Comparison of ENCODE assay signal across 1 cellular context in the genomic region with DNA sequence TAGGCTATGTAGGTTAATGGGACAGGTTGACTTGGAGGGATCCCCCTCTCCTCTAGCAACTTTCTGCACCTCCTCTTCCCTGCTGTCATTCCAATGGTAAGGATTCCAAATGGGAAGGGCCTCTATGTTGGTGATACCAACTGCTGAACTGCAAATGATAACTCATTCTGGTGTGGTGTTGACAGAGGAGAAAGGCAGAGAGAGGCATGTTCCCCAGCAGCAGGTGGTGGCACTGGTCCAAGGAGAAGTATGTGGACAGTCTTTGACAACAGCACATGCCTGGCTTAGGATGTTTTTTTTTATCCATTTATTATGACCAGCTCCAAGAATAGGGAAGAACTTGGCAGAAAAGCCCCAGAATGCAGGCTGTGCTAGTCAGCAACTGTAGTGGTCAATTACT.
TF ChIP-seq lines count a peak whose summit lies in the region.

No MANE protein-coding gene starts in this region.

TF ChIP-seq in GM23338, 12 proteins besides CTCF, POLR2A, EP300 and RAD21 (continued from another document):
- TF ChIP-seq, protein P1, sequence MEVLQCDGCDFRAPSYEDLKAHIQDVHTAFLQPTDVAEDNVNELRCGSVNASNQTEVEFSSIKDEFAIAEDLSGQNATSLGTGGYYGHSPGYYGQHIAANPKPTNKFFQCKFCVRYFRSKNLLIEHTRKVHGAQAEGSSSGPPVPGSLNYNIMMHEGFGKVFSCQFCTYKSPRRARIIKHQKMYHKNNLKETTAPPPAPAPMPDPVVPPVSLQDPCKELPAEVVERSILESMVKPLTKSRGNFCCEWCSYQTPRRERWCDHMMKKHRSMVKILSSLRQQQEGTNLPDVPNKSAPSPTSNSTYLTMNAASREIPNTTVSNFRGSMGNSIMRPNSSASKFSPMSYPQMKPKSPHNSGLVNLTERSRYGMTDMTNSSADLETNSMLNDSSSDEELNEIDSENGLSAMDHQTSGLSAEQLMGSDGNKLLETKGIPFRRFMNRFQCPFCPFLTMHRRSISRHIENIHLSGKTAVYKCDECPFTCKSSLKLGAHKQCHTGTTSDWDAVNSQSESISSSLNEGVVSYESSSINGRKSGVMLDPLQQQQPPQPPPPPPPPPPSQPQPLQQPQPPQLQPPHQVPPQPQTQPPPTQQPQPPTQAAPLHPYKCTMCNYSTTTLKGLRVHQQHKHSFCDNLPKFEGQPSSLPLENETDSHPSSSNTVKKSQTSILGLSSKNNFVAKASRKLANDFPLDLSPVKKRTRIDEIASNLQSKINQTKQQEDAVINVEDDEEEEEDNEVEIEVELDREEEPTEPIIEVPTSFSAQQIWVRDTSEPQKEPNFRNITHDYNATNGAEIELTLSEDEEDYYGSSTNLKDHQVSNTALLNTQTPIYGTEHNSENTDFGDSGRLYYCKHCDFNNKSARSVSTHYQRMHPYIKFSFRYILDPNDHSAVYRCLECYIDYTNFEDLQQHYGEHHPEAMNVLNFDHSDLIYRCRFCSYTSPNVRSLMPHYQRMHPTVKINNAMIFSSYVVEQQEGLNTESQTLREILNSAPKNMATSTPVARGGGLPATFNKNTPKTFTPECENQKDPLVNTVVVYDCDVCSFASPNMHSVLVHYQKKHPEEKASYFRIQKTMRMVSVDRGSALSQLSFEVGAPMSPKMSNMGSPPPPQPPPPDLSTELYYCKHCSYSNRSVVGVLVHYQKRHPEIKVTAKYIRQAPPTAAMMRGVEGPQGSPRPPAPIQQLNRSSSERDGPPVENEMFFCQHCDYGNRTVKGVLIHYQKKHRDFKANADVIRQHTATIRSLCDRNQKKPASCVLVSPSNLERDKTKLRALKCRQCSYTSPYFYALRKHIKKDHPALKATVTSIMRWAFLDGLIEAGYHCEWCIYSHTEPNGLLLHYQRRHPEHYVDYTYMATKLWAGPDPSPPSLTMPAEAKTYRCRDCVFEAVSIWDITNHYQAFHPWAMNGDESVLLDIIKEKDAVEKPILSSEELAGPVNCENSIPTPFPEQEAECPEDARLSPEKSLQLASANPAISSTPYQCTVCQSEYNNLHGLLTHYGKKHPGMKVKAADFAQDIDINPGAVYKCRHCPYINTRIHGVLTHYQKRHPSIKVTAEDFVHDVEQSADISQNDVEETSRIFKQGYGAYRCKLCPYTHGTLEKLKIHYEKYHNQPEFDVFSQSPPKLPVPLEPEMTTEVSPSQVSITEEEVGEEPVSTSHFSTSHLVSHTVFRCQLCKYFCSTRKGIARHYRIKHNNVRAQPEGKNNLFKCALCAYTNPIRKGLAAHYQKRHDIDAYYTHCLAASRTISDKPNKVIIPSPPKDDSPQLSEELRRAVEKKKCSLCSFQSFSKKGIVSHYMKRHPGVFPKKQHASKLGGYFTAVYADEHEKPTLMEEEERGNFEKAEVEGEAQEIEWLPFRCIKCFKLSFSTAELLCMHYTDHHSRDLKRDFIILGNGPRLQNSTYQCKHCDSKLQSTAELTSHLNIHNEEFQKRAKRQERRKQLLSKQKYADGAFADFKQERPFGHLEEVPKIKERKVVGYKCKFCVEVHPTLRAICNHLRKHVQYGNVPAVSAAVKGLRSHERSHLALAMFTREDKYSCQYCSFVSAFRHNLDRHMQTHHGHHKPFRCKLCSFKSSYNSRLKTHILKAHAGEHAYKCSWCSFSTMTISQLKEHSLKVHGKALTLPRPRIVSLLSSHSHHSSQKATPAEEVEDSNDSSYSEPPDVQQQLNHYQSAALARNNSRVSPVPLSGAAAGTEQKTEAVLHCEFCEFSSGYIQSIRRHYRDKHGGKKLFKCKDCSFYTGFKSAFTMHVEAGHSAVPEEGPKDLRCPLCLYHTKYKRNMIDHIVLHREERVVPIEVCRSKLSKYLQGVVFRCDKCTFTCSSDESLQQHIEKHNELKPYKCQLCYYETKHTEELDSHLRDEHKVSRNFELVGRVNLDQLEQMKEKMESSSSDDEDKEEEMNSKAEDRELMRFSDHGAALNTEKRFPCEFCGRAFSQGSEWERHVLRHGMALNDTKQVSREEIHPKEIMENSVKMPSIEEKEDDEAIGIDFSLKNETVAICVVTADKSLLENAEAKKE (CRISPR knock-in tag; IDR thresholded peaks at IDR 0.05), result no peak
- TF ChIP-seq ZNF331 (CRISPR knock-in tag; IDR thresholded peaks at IDR 0.05; ENCODE audit: low read depth) (no peak), STAT1 (IDR thresholded peaks at IDR 0.05; ENCODE audit: unreplicated experiment) (no peak), EZH2 (IDR thresholded peaks at IDR 0.05; ENCODE audit: low read depth, unreplicated experiment) (no peak)
- TF ChIP-seq, protein P2, sequence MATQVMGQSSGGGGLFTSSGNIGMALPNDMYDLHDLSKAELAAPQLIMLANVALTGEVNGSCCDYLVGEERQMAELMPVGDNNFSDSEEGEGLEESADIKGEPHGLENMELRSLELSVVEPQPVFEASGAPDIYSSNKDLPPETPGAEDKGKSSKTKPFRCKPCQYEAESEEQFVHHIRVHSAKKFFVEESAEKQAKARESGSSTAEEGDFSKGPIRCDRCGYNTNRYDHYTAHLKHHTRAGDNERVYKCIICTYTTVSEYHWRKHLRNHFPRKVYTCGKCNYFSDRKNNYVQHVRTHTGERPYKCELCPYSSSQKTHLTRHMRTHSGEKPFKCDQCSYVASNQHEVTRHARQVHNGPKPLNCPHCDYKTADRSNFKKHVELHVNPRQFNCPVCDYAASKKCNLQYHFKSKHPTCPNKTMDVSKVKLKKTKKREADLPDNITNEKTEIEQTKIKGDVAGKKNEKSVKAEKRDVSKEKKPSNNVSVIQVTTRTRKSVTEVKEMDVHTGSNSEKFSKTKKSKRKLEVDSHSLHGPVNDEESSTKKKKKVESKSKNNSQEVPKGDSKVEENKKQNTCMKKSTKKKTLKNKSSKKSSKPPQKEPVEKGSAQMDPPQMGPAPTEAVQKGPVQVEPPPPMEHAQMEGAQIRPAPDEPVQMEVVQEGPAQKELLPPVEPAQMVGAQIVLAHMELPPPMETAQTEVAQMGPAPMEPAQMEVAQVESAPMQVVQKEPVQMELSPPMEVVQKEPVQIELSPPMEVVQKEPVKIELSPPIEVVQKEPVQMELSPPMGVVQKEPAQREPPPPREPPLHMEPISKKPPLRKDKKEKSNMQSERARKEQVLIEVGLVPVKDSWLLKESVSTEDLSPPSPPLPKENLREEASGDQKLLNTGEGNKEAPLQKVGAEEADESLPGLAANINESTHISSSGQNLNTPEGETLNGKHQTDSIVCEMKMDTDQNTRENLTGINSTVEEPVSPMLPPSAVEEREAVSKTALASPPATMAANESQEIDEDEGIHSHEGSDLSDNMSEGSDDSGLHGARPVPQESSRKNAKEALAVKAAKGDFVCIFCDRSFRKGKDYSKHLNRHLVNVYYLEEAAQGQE (IDR thresholded peaks at IDR 0.05; ENCODE audit: unreplicated experiment), result no peak
